ENCODE assay signal across 8 cellular contexts in the genomic region with DNA sequence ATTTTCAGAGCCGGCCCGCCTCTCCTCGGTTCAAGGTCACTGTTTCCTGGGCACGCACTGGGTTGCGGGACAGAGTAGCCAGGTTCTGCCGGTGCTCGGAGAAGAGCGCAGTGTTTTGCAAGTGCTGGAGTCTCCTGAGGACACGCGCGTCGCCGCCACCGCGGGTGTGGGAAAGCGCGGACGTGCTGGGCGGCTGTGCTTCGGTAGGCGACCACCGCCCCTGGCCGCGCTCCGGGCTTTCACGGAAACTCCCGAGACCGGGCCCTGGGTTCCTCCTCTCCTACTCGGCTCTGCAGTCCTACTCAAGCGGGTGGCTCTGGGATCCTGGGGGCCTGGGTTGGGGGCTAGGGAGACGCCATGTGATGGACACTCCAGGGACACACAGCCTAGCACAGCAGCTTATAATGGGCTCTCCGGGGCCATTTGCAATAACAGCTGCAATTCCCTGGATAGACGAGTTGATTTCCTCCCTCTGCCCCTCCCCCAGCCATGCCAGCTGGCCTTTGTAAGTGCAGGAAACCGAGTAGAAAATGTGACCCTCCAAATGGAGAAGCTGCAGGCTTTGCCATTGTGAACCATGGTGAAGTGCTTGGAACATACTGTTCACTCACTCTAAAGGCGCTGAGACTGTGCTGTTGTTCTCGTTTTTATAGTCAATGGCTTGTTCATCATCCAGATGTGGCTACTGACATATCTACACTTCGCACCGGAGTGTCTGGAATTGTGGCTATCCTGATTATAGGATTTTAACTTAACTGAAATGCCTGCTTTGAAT. TPM values are rescaled to one million over a fixed set of nuclear protein-coding genes. Genes with fewer than 3 reads are reported as not detected.
DNase-seq lines count a peak whose midpoint lies in the region; ATAC-seq, FAIRE-seq and TF ChIP-seq lines count a peak whose summit lies in the region.

No MANE protein-coding gene starts in this region.

- H3K36me3 Mint-ChIP-seq in activated CD4-positive, alpha-beta memory T cell treated with anti-CD3 and anti-CD28 coated beads, Interleukin-2, amount 10 ng/mL, durations not matched to agents 7 days and 5 days (ENCODE audit: low read depth), result peaks cover 2% of the 10 kb centered on the region

- H3K4me1 ChIP-seq in heart left ventricle (peaks cover 0 to 50% (median 20%) of the 10 kb centered on the region in 12 donors), pancreas (peaks cover 0 to 13% (median 6%) of the 10 kb centered on the region in 3 donors)

- peaks cover 25% of the 10 kb centered on the region for H3K4me1 Mint-ChIP-seq in activated CD4-positive, alpha-beta memory T cell treated with anti-CD3 and anti-CD28 coated beads, Interleukin-2, amount 10 ng/mL, durations not matched to agents 7 days and 5 days

- H3K27me3 ChIP-seq in heart left ventricle (no peaks in the 10 kb centered on the region), pancreas (no peaks in the 10 kb centered on the region)

- CTCF ChIA-PET in activated CD4-positive, alpha-beta memory T cell treated with anti-CD3 and anti-CD28 coated beads, Interleukin-2, amount 10 ng/mL, durations not matched to agents 7 days and 5 days (lab: Charles Lee), result interaction anchor here (0.8 to 1.5 kb wide), 2 partner anchors 11 to 12 kb away, joined by 3 to 6 read pairs; no protein-coding TSS in a partner anchor
- CTCF ChIA-PET in HEK293T (lab: Yijun Ruan, JAX), result interaction anchor here (0.8 kb wide), 1 partner anchor 1304 kb away, joined by 5 read pairs; no protein-coding TSS in a partner anchor

- no peaks in the 10 kb centered on the region for H3K9me3 ChIP-seq in heart left ventricle
- H3K9me3 ChIP-seq in pancreas, result no peaks in the 10 kb centered on the region

- no peak for FAIRE-seq in pancreas (lab: Jason Lieb, UNC)

- intact Hi-C loops in heart left ventricle (cut with DNase I), result loop anchor here in 2 of 10 donors (2.0 to 10.0 kb wide), 2 partner anchors 34 to 46 kb away; no protein-coding TSS in a partner anchor
- intact Hi-C loops in pancreas (cut with DNase I), result no loop called here

- no peak for TF ChIP-seq POLR2A in heart left ventricle (IDR thresholded peaks at IDR 0.05)

- ATAC-seq in heart left ventricle, result peak in 1 of 4 donors; percentile 1
- ATAC-seq in pancreas, result peak in 2 of 4 donors; percentile 1 to 4
- no peak for ATAC-seq in activated CD4-positive, CD25-positive, alpha-beta regulatory T cell treated with anti-CD3 and anti-CD28 coated beads, Interleukin-2, amount 50 U/mL, for 24 hours

- peak overlapping the region; percentile 79 for H3K4me3 Mint-ChIP-seq in activated CD4-positive, alpha-beta memory T cell treated with anti-CD3 and anti-CD28 coated beads, Interleukin-2, amount 10 ng/mL, durations not matched to agents 7 days and 5 days

- peak overlapping the region; percentile 66 to 98 (median 84) for H3K4me3 ChIP-seq in heart left ventricle
- peak overlapping the region; percentile 16 to 87 (median 78) for H3K4me3 ChIP-seq in pancreas

- POLR2A ChIA-PET in activated CD4-positive, alpha-beta memory T cell treated with anti-CD3 and anti-CD28 coated beads, Interleukin-2, amount 10 ng/mL, durations not matched to agents 7 days and 5 days (lab: Charles Lee), result interaction anchor here (1.0 kb wide), 1 partner anchor 11 kb away, joined by 5 read pairs; no protein-coding TSS in a partner anchor
- POLR2A ChIA-PET in HEK293T (lab: Yijun Ruan, JAX), result interaction anchor here (1.2 to 1.6 kb wide), 2 partner anchors 10 to 12 kb away, joined by 4 to 5 read pairs; no protein-coding TSS in a partner anchor

- TF ChIP-seq CTCF in heart left ventricle (IDR thresholded peaks at IDR 0.05), result no peak
- TF ChIP-seq CTCF in pancreas (IDR thresholded peaks at IDR 0.05), result no peak

- DNase-seq in activated gamma-delta T cell (lab: John Stamatoyannopoulos, UW) (peak; percentile 13), activated gamma-delta T cell treated with Interleukin-2 at 50 U/mL for 16 hours (no peak), heart left ventricle (peak; percentile 32 to 70 (median 40)), pancreas (peak in 5 of 6 donors; percentile 26 to 67 (median 48)), HEK293T (ENCODE audit: extremely low spot score) (no peak), GM19240 (ENCODE audit: insufficient read length, low spot score) (no peak)
- DNase-seq in activated CD4-positive, alpha-beta memory T cell treated with anti-CD3 and anti-CD28 coated beads, Interleukin-2, amount 10 ng/mL, durations not matched to agents 7 days and 5 days, result no peak

- H3K27ac Mint-ChIP-seq in activated CD4-positive, alpha-beta memory T cell treated with anti-CD3 and anti-CD28 coated beads, Interleukin-2, amount 10 ng/mL, durations not matched to agents 7 days and 5 days, result no peak overlapping the region

- H3K27me3 Mint-ChIP-seq in activated CD4-positive, alpha-beta memory T cell treated with anti-CD3 and anti-CD28 coated beads, Interleukin-2, amount 10 ng/mL, durations not matched to agents 7 days and 5 days, result peaks cover 4% of the 10 kb centered on the region

- no peaks in the 10 kb centered on the region for H3K36me3 ChIP-seq in heart left ventricle
- no peaks in the 10 kb centered on the region for H3K36me3 ChIP-seq in pancreas

- H3K9me3 Mint-ChIP-seq in activated CD4-positive, alpha-beta memory T cell treated with anti-CD3 and anti-CD28 coated beads, Interleukin-2, amount 10 ng/mL, durations not matched to agents 7 days and 5 days, result no peaks in the 10 kb centered on the region

- 25 to 44% (median 35%) methylated on average over 29 to 38 of the region's 38 CpGs for WGBS in heart left ventricle, 4 donors
- 23 to 35% methylated on average over 38 of the region's 38 CpGs for WGBS in pancreas, 2 donors

- H3K27ac ChIP-seq in heart left ventricle (peak overlapping the region in 6 of 12 donors; percentile 3 to 99 (median 81)), pancreas (peak overlapping the region in 2 of 4 donors; percentile 8 to 99)

TF ChIP-seq in HEK293T, 16 proteins besides CTCF, POLR2A, EP300 and RAD21:
- TF ChIP-seq BHLHE40 (IDR thresholded peaks at IDR 0.05; ENCODE audit: borderline replicate concordance) (no peak), SP1 (IDR thresholded peaks at IDR 0.05) (no peak), HDGF (IDR thresholded peaks at IDR 0.05; ENCODE audit: borderline replicate concordance) (no peak), SUZ12 (IDR thresholded peaks at IDR 0.05) (no peak), FOXA1 (IDR thresholded peaks at IDR 0.05) (no peak), LEF1 (IDR thresholded peaks at IDR 0.05; ENCODE audit: borderline replicate concordance) (no peak), NFRKB (IDR thresholded peaks at IDR 0.05) (no peak), ARNT (IDR thresholded peaks at IDR 0.05) (no peak), L3MBTL2 (conservative IDR thresholded peaks at IDR 0.05) (no peak), ELF4 (IDR thresholded peaks at IDR 0.05) (no peak), ZNF384 (IDR thresholded peaks at IDR 0.05) (no peak), FOXM1 (IDR thresholded peaks at IDR 0.05; ENCODE audit: borderline replicate concordance) (no peak)
- TF ChIP-seq, protein P1, sequence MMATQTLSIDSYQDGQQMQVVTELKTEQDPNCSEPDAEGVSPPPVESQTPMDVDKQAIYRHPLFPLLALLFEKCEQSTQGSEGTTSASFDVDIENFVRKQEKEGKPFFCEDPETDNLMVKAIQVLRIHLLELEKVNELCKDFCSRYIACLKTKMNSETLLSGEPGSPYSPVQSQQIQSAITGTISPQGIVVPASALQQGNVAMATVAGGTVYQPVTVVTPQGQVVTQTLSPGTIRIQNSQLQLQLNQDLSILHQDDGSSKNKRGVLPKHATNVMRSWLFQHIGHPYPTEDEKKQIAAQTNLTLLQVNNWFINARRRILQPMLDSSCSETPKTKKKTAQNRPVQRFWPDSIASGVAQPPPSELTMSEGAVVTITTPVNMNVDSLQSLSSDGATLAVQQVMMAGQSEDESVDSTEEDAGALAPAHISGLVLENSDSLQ (IDR thresholded peaks at IDR 0.05), result no peak

RNA-seq across cellular contexts. Expression of gene FRAT1, which starts 2.1 kb away (rescaled TPM):
- 1 to 10 TPM; 6.9 to 7.6 TPM for total RNA-seq in activated CD4-positive, alpha-beta memory T cell treated with anti-CD3 and anti-CD28 coated beads, Interleukin-2, amount 10 ng/mL, durations not matched to agents 7 days and 5 days
- total RNA-seq in heart left ventricle, result 1 to 10 TPM; 2.0 to 5.2 (median 4.4) TPM
- polyA plus RNA-seq in heart left ventricle, result 1 to 10 TPM; 1.1 to 2.0 TPM
- total RNA-seq in pancreas, result 1 to 10 TPM; 2.6 to 5.2 (median 3.4) TPM
- 1 to 10 TPM; 1.6 to 1.7 TPM for polyA plus RNA-seq in pancreas

RNA-seq across cellular contexts. Expression of gene FRAT2, which starts 13.3 kb away (rescaled TPM):
- 10 to 100 TPM; 11.1 to 11.5 TPM for total RNA-seq in activated CD4-positive, alpha-beta memory T cell treated with anti-CD3 and anti-CD28 coated beads, Interleukin-2, amount 10 ng/mL, durations not matched to agents 7 days and 5 days
- 10 to 100 TPM in 1 of 9 donors, 1 to 10 TPM in 8; 4.4 to 12.4 (median 7.5) TPM for total RNA-seq in heart left ventricle
- 1 to 10 TPM; 3.4 to 4.6 TPM for polyA plus RNA-seq in heart left ventricle
- 10 to 100 TPM in 2 of 6 donors, 1 to 10 TPM in 4; 8.7 to 15.0 (median 9.9) TPM for total RNA-seq in pancreas
- polyA plus RNA-seq in pancreas, result 1 to 10 TPM; 4.3 to 5.5 TPM

RNA-seq across cellular contexts. Expression of gene ARHGAP19, which starts 28.8 kb away (rescaled TPM):
- total RNA-seq in activated CD4-positive, alpha-beta memory T cell treated with anti-CD3 and anti-CD28 coated beads, Interleukin-2, amount 10 ng/mL, durations not matched to agents 7 days and 5 days, result 10 to 100 TPM; 47.0 to 54.4 TPM
- total RNA-seq in heart left ventricle (1 to 10 TPM; 3.0 to 7.4 (median 4.1) TPM), pancreas (1 to 10 TPM; 1.3 to 4.8 (median 2.8) TPM)
- polyA plus RNA-seq in heart left ventricle (1 to 10 TPM; 1.1 to 2.7 TPM), pancreas (1 to 10 TPM; 1.1 to 2.3 TPM)

Comparison
In these comparisons a context has a peak if more than half of its experiments do, and no peak if none do; other contexts are left out.
1. DNase-seq: peak in activated gamma-delta T cell (single experiment), heart left ventricle (5 of 5) and pancreas (5 of 6); none in activated gamma-delta T cell treated with Interleukin-2 at 50 U/mL for 16 hours (single experiment), activated CD4-positive, alpha-beta memory T cell treated with anti-CD3 and anti-CD28 coated beads, Interleukin-2, amount 10 ng/mL, durations not matched to agents 7 days and 5 days (single experiment), HEK293T (single experiment) and GM19240 (single experiment).
2. RNA of gene ARHGAP19, which starts 28.8 kb away (total RNA-seq): 47.0 to 54.4 TPM in activated CD4-positive, alpha-beta memory T cell treated with anti-CD3 and anti-CD28 coated beads, Interleukin-2, amount 10 ng/mL, durations not matched to agents 7 days and 5 days; 3.0 to 7.4 TPM in heart left ventricle and 1.3 to 4.8 TPM in pancreas; every median in the first group is over 4 times any median in the second.